ENCODE assay signal across 20 cellular contexts in the genomic region with DNA sequence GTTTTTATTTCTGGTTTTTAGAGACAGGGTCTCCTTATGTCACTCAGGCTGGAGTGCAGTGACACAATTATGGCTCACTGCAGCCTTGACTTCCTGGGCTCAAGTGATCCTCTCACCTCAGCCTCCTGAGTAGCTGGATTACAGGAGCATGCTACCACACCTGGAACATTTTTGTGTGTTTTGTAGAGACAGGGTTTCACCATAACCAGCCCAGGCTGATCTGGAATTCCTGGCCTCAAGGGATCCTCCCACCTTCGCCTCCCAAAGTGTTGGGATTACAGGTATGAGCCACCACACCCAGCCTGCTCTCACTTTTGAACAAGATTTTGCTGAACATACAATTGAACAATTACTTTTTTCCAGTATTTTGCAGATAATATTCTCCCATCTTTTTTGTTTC. TPM values are rescaled to one million over a fixed set of nuclear protein-coding genes. Genes with fewer than 3 reads are reported as not detected.
DNase-seq lines count a peak whose midpoint lies in the region; ATAC-seq, FAIRE-seq and TF ChIP-seq lines count a peak whose summit lies in the region.
"Had no signal": no experiment of that assay in that cellular context is flagged by ENCODE, and none has a peak within 500 bp of the region (broad histone marks: within the 10 kb centered on the region; RNA-seq: fewer than 3 reads in every experiment).

No MANE protein-coding gene starts in this region.

- H2BK120ac ChIP-seq in IMR-90 (ENCODE audit: low read depth, low read length), result peak overlapping the region; percentile 96

- CTCF ChIA-PET in IMR-90 (lab: Yijun Ruan, JAX) (no interaction called here), RWPE1 (lab: Yijun Ruan, JAX) (interaction anchor here (0.6 kb wide), 1 partner anchor 15 kb away, joined by 3 read pairs; no protein-coding TSS in a partner anchor), endothelial cell of umbilical vein (lab: Charles Lee) (interaction anchor here (1.4 kb wide), 1 partner anchor 12 kb away, joined by 4 read pairs; no protein-coding TSS in a partner anchor)

- H3K27ac ChIP-seq in IMR-90 (ENCODE audit: insufficient read depth, low read length) (no peak overlapping the region; the same call in 1 of the 2 replicates), RWPE1 (peak overlapping the region; percentile 51; the same call in 1 of the 2 replicates), endothelial cell of umbilical vein (ENCODE audit: insufficient read depth, low read depth, low read length) (peak overlapping the region; percentile 100)

- H4K20me1 ChIP-seq in IMR-90 (ENCODE audit: insufficient read depth, low read length) (no peaks in the 10 kb centered on the region), endothelial cell of umbilical vein (replicated peaks; ENCODE audit: control insufficient read depth, extremely low read depth, insufficient read depth, low read length) (no peaks in the 10 kb centered on the region)

- peak overlapping the region; percentile 64 for H4K91ac ChIP-seq in IMR-90 (ENCODE audit: insufficient read depth, low read depth, low read length)

- peaks cover 17% of the 10 kb centered on the region for H3K27me3 Mint-ChIP-seq in nephron progenitor cell (ENCODE audit: low read depth, poor library complexity)

- H3K4me3 ChIP-seq in IMR-90 (ENCODE audit: insufficient read depth, low read depth, low read length) (no peak overlapping the region), endothelial cell of umbilical vein (replicated peaks in 1 of 3; ENCODE audit: insufficient read depth in 1 of 3, low read depth in 1 of 3, low read length in 3 of 3) (no peak overlapping the region)
- H3K4me3 ChIP-seq: HAP-1 had no signal

- peak overlapping the region; percentile 95 for H2BK5ac ChIP-seq in IMR-90 (ENCODE audit: low read depth, low read length, poor library complexity, severe bottlenecking)

- peak overlapping the region; percentile 56; the same call in 1 of the 2 replicates for H3K23ac ChIP-seq in IMR-90 (ENCODE audit: low read depth, low read length)

- H3K4me3 Mint-ChIP-seq in nephron progenitor cell, result no peak overlapping the region
- H3K4me3 Mint-ChIP-seq: CD14-positive monocyte; CD8-positive, alpha-beta T cell; IgD-negative memory B cell had no signal

- no peak overlapping the region for H3K4me2 ChIP-seq in IMR-90 (ENCODE audit: low read depth, low read length)
- H3K4me2 ChIP-seq in endothelial cell of umbilical vein (ENCODE audit: insufficient read depth, low read length), result no peak overlapping the region

- no peak for ATAC-seq in IMR-90 (ENCODE audit: low read depth)
- no peak for ATAC-seq in HG03432 (IDR thresholded peaks at IDR 0.05; ENCODE audit: unreplicated experiment)
- ATAC-seq: CD8-positive, alpha-beta T cell had no signal

- peak overlapping the region; percentile 99; the same call in 2 of the 3 replicates for H2BK15ac ChIP-seq in IMR-90 (ENCODE audit: low read depth, low read length)

- dilution Hi-C loops in IMR-90 (cut with HindIII; ENCODE audit: low sequenced_read_pairs, unreplicated experiment), result no loop called here
- dilution Hi-C loops in endothelial cell of umbilical vein (cut with MboI; ENCODE audit: extremely low pct_ligation_motif_present, low sequenced_read_pairs), result no loop called here

- TF ChIP-seq CTCF in IMR-90 (conservative IDR thresholded peaks at IDR 0.05; ENCODE audit: low read depth, low read length) (no peak), RWPE1 (conservative IDR thresholded peaks at IDR 0.05; ENCODE audit: low read depth) (no peak), endothelial cell of umbilical vein (IDR thresholded peaks at IDR 0.05; ENCODE audit: extremely low read depth in 1 of 2, insufficient read depth in 1 of 2, low read depth in 1 of 2, low read length in 2 of 2) (no peak), nephron progenitor cell (IDR thresholded peaks at IDR 0.05) (no peak)

- H3K9me1 ChIP-seq in IMR-90 (ENCODE audit: insufficient read depth, low read length) (peaks cover 13% of the 10 kb centered on the region), endothelial cell of umbilical vein (replicated peaks; ENCODE audit: control insufficient read depth, extremely low read depth, insufficient read depth, low read length) (no peaks in the 10 kb centered on the region)

- peak overlapping the region; percentile 94; the same call in 1 of the 2 replicates for H4K5ac ChIP-seq in IMR-90 (ENCODE audit: low read depth, low read length)

- H3K9ac ChIP-seq in IMR-90 (ENCODE audit: low read depth, low read length) (no peak overlapping the region), endothelial cell of umbilical vein (replicated peaks; ENCODE audit: extremely low read depth, insufficient read depth, low read length) (no peak overlapping the region)

- H3K4me1 Mint-ChIP-seq in nephron progenitor cell, result no peaks in the 10 kb centered on the region

- no CpG with 5 or more reads among the region's 1 CpG for WGBS in IMR-90 (ENCODE audit: extremely low coverage in 2 of 2, insufficient read length in 1 of 2), 2 experiments

- no peaks in the 10 kb centered on the region for H3K27me3 ChIP-seq in IMR-90 (ENCODE audit: control insufficient read depth, insufficient read depth, low read length)
- no peaks in the 10 kb centered on the region for H3K27me3 ChIP-seq in endothelial cell of umbilical vein (ENCODE audit: control insufficient read depth in 2 of 2, insufficient read depth in 2 of 2, low read length in 2 of 2)

- H3K4me1 ChIP-seq in IMR-90 (ENCODE audit: control insufficient read depth, insufficient read depth, low read length) (peaks cover 15% of the 10 kb centered on the region), endothelial cell of umbilical vein (ENCODE audit: control insufficient read depth, extremely low read depth, insufficient read depth, low read length) (peaks cover 48% of the 10 kb centered on the region)
- H3K4me1 ChIP-seq: HAP-1 had no signal

- no peaks in the 10 kb centered on the region for H3K36me3 ChIP-seq in IMR-90 (ENCODE audit: control insufficient read depth, insufficient read depth, low read length)
- no peaks in the 10 kb centered on the region for H3K36me3 ChIP-seq in endothelial cell of umbilical vein (ENCODE audit: control insufficient read depth in 2 of 2, extremely low read depth in 1 of 2, insufficient read depth in 2 of 2, low read length in 2 of 2)
- H3K36me3 ChIP-seq: HAP-1 had no signal

- no peaks in the 10 kb centered on the region for H3K9me3 ChIP-seq in IMR-90 (ENCODE audit: control insufficient read depth, insufficient read depth, low read length)
- H3K9me3 ChIP-seq in endothelial cell of umbilical vein (replicated peaks; ENCODE audit: control insufficient read depth, insufficient read depth, low read length), result no peaks in the 10 kb centered on the region
- H3K9me3 ChIP-seq: HAP-1 had no signal

- no peak overlapping the region for H2AK9ac ChIP-seq in IMR-90 (replicated peaks; ENCODE audit: low read depth, low read length, poor library complexity)

- POLR2A ChIA-PET in IMR-90 (lab: Charles Lee; ENCODE audit: unreplicated experiment), result no interaction called here
- POLR2A ChIA-PET in RWPE1 (lab: Yijun Ruan, JAX; ENCODE audit: low non-redundant PET), result no interaction called here
- POLR2A ChIA-PET in endothelial cell of umbilical vein (lab: Charles Lee), result no interaction called here

- TF ChIP-seq POLR2A in IMR-90 (IDR thresholded peaks at IDR 0.05; ENCODE audit: low read depth, low read length), result no peak
- no peak for TF ChIP-seq POLR2A in endothelial cell of umbilical vein (IDR thresholded peaks at IDR 0.05; ENCODE audit: low read depth, low read length)

- FAIRE-seq in endothelial cell of umbilical vein (lab: Jason Lieb, UNC), result no peak
- no peak for FAIRE-seq in urothelium cell line (lab: Jason Lieb, UNC)
- FAIRE-seq: D721Med, G401.6, GM12891, H1 had no signal

- peak overlapping the region; percentile 96 for H3K4ac ChIP-seq in IMR-90 (ENCODE audit: low read depth, low read length)

- no peak overlapping the region for H3K27ac Mint-ChIP-seq in nephron progenitor cell
- H3K27ac Mint-ChIP-seq: CD14-positive monocyte; CD8-positive, alpha-beta T cell; IgD-negative memory B cell had no signal

- no TSS peak for BruUV-seq in IMR-90 (replicated peaks; lab: Mats Ljungman, UMichigan)
- BruUV-seq in endothelial cell of umbilical vein (replicated peaks; lab: Mats Ljungman, UMichigan), result no TSS peak

- H3K36me3 Mint-ChIP-seq in nephron progenitor cell (ENCODE audit: low read depth), result no peaks in the 10 kb centered on the region
- H3K36me3 Mint-ChIP-seq: CD14-positive monocyte; CD8-positive, alpha-beta T cell had no signal

- DNase-seq in IMR-90 (no peak), RWPE1 (ENCODE audit: low spot score) (no peak), endothelial cell of umbilical vein (ENCODE audit: low read depth, low spot score) (no peak), kidney tubule cell (ENCODE audit: low spot score) (peak; percentile 35), nephron progenitor cell (no peak), pons (ENCODE audit: low spot score) (no peak), urothelium cell line (ENCODE audit: low spot score) (no peak)
- DNase-seq: CD8-positive, alpha-beta T cell; COR-L47; DMS153; DMS79 treated with DMSO at 0.1 percent for 48 hours; EL had no signal

- peak overlapping the region; percentile 83 to 85 for H4K8ac ChIP-seq in IMR-90 (ENCODE audit: low read depth in 2 of 2, low read length in 2 of 2)

- peak overlapping the region; percentile 99 for H2AK5ac ChIP-seq in IMR-90 (ENCODE audit: low read depth, low read length)

- H3K79me1 ChIP-seq in IMR-90 (ENCODE audit: low read depth in 1 of 2, low read length in 2 of 2), result peaks cover 0 to 7% of the 10 kb centered on the region in 2 experiments; a peak in 3 of 4 replicates

- H3K9me3 Mint-ChIP-seq in nephron progenitor cell, result no peaks in the 10 kb centered on the region
- H3K9me3 Mint-ChIP-seq: CD8-positive, alpha-beta T cell; IgD-negative memory B cell had no signal

- H3K79me2 ChIP-seq in endothelial cell of umbilical vein (ENCODE audit: control insufficient read depth, insufficient read depth, low read length), result no peaks in the 10 kb centered on the region

- H3K18ac ChIP-seq in IMR-90 (ENCODE audit: low read depth, low read length), result peak overlapping the region; percentile 86; the same call in 1 of the 2 replicates

- H2BK20ac ChIP-seq in IMR-90 (ENCODE audit: low read depth, low read length), result peak overlapping the region; percentile 96

- no peak for TF ChIP-seq RAD21 in IMR-90 (IDR thresholded peaks at IDR 0.05; ENCODE audit: low read length)

- H3K56ac ChIP-seq in IMR-90 (ENCODE audit: extremely low read depth, insufficient read depth, low read length), result no peak overlapping the region

- H3K14ac ChIP-seq in IMR-90 (replicated peaks; ENCODE audit: low read depth, low read length), result peak overlapping the region; percentile 84

- in situ Hi-C loops in IMR-90 (cut with MboI; ENCODE audit: low sequenced_read_pairs), result no loop called here

- intact Hi-C loops in IMR-90 (cut with micrococcal nuclease), result no loop called here
- intact Hi-C loops in endothelial cell of umbilical vein (cut with micrococcal nuclease), result loop anchor here (5.0 kb wide), 1 partner anchor 35 kb away; no protein-coding TSS in a partner anchor

- H2AFZ ChIP-seq in IMR-90 (replicated peaks; ENCODE audit: low read length, poor library complexity), result peak overlapping the region; percentile 41
- peak overlapping the region; percentile 35 for H2AFZ ChIP-seq in endothelial cell of umbilical vein (ENCODE audit: low read depth, low read length)

RNA-seq across cellular contexts. Expression of gene HYI, which starts 24.0 kb away (rescaled TPM):
- total RNA-seq in IMR-90 (2012; rRNA removed) (21.5 and 25.0 TPM in 2 replicates), endothelial cell of umbilical vein (266 and 342 TPM in 2 replicates)
- polyA plus RNA-seq in IMR-90 (2012; rRNA removed) (53.7 and 66.7 TPM in 2 replicates), endothelial cell of umbilical vein (324 and 351 TPM in 2 replicates)
- polyA plus RNA-seq in IMR-90 (2012; cell fraction: cytosol; rRNA removed), result 46.3 and 63.2 TPM in 2 replicates
- 204 and 236 TPM in 2 replicates for polyA plus RNA-seq in IMR-90 (2012; cell fraction: nucleus; rRNA removed; ENCODE audit: low replicate concordance)
- polyA plus RNA-seq in endothelial cell of umbilical vein (2011; cell fraction: cytosol; rRNA removed), result 244 and 309 TPM in 2 replicates
- polyA plus RNA-seq in endothelial cell of umbilical vein (2011; cell fraction: nucleus; rRNA removed), result 1,045 and 1,101 TPM in 2 replicates
- 216 and 227 TPM in 2 replicates for polyA plus RNA-seq in endothelial cell of umbilical vein (2012)
- 145 and 146 TPM in 2 replicates for polyA minus RNA-seq in endothelial cell of umbilical vein
- polyA minus RNA-seq in endothelial cell of umbilical vein (2011; cell fraction: cytosol; rRNA and poly(A)+ RNA removed), result 10.7 TPM
- polyA minus RNA-seq in endothelial cell of umbilical vein (2011; cell fraction: nucleus; rRNA and poly(A)+ RNA removed), result 120 and 216 TPM in 2 replicates

RNA-seq across cellular contexts. Expression of gene PTPRF, which starts 53.0 kb away (rescaled TPM):
- 25.8 and 27.8 TPM in 2 replicates for total RNA-seq in IMR-90 (2012; rRNA removed)
- polyA plus RNA-seq in IMR-90 (2012; rRNA removed), result 92.3 and 103 TPM in 2 replicates
- 46.4 and 102 TPM in 2 replicates for polyA plus RNA-seq in IMR-90 (2012; cell fraction: cytosol; rRNA removed)
- polyA plus RNA-seq in IMR-90 (2012; cell fraction: nucleus; rRNA removed; ENCODE audit: low replicate concordance), result 122 and 210 TPM in 2 replicates
- total RNA-seq in endothelial cell of umbilical vein, result 271 and 338 TPM in 2 replicates
- 217 and 267 TPM in 2 replicates for polyA plus RNA-seq in endothelial cell of umbilical vein
- 228 and 234 TPM in 2 replicates for polyA plus RNA-seq in endothelial cell of umbilical vein (2011; cell fraction: cytosol; rRNA removed)
- 315 and 338 TPM in 2 replicates for polyA plus RNA-seq in endothelial cell of umbilical vein (2011; cell fraction: nucleus; rRNA removed)
- 215 and 240 TPM in 2 replicates for polyA plus RNA-seq in endothelial cell of umbilical vein (2012)
- 650 and 729 TPM in 2 replicates for polyA minus RNA-seq in endothelial cell of umbilical vein
- polyA minus RNA-seq in endothelial cell of umbilical vein (2011; cell fraction: cytosol; rRNA and poly(A)+ RNA removed), result 57.9 TPM
- polyA minus RNA-seq in endothelial cell of umbilical vein (2011; cell fraction: nucleus; rRNA and poly(A)+ RNA removed), result 193 and 276 TPM in 2 replicates
- polyA plus RNA-seq: CD14-positive monocyte, IgD-negative memory B cell had no signal

Comparison
In these comparisons a context has a peak if more than half of its experiments do, and no peak if none do; other contexts are left out.
1. RNA of gene HYI, which starts 24.0 kb away (total RNA-seq): 266 to 342 TPM in endothelial cell of umbilical vein; 21.5 to 25.0 TPM in IMR-90; every median in the first group is over 10 times any median in the second.